In the genomic region with DNA sequence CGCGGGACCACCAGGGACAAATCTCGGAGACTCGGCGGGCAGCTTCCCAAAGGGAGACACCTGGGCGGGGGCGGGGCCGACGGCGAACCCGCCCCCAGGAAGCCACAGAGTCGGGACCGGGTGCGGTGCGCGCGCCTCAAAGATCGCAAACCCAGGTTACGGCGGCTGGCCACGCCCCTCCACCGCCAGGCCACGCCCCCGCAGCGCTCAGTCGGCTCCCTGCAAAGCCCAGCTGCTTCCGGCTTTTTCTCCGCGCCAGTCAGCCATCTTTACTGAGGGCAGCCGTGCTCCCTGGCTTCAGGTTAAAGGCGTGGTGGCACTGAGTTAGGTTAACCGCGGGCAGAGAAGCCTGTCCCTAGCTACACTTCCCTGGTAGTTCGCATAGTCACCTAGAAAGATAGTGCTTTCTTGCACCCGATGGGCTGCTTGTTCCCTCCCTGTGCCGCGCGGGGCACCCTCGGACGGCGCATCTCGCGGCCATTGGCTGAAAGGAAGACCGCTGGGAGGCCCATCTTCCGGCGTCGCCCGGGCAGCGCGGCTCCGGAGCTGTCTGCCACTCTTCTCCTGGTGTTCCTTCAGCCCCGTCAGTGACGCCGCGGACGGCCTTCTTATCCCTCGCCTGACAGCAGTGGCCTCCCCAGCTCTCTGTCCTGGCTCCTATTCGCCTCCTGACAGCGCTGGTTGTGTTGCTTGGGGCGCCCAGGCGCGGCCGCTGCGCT, we compare ENCODE assay signal across 1 cellular context.
TF ChIP-seq lines count a peak whose summit lies in the region.

A gene with protein sequence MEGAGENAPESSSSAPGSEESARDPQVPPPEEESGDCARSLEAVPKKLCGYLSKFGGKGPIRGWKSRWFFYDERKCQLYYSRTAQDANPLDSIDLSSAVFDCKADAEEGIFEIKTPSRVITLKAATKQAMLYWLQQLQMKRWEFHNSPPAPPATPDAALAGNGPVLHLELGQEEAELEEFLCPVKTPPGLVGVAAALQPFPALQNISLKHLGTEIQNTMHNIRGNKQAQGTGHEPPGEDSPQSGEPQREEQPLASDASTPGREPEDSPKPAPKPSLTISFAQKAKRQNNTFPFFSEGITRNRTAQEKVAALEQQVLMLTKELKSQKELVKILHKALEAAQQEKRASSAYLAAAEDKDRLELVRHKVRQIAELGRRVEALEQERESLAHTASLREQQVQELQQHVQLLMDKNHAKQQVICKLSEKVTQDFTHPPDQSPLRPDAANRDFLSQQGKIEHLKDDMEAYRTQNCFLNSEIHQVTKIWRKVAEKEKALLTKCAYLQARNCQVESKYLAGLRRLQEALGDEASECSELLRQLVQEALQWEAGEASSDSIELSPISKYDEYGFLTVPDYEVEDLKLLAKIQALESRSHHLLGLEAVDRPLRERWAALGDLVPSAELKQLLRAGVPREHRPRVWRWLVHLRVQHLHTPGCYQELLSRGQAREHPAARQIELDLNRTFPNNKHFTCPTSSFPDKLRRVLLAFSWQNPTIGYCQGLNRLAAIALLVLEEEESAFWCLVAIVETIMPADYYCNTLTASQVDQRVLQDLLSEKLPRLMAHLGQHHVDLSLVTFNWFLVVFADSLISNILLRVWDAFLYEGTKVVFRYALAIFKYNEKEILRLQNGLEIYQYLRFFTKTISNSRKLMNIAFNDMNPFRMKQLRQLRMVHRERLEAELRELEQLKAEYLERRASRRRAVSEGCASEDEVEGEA (minus strand): TSS at position 72 of the 719 bp plus-strand sequence. CDS start 108 bp downstream, outside the sequence.

TF ChIP-seq in HepG2, 621 proteins besides CTCF, POLR2A, EP300 and RAD21 (continued from another document and continues in another):
- TF ChIP-seq ZNF333 (CRISPR knock-in tag; IDR thresholded peaks at IDR 0.05; ENCODE audit: borderline replicate concordance): peak; percentile 67; the same call in 1 of the 2 replicates
- TF ChIP-seq, protein P1, sequence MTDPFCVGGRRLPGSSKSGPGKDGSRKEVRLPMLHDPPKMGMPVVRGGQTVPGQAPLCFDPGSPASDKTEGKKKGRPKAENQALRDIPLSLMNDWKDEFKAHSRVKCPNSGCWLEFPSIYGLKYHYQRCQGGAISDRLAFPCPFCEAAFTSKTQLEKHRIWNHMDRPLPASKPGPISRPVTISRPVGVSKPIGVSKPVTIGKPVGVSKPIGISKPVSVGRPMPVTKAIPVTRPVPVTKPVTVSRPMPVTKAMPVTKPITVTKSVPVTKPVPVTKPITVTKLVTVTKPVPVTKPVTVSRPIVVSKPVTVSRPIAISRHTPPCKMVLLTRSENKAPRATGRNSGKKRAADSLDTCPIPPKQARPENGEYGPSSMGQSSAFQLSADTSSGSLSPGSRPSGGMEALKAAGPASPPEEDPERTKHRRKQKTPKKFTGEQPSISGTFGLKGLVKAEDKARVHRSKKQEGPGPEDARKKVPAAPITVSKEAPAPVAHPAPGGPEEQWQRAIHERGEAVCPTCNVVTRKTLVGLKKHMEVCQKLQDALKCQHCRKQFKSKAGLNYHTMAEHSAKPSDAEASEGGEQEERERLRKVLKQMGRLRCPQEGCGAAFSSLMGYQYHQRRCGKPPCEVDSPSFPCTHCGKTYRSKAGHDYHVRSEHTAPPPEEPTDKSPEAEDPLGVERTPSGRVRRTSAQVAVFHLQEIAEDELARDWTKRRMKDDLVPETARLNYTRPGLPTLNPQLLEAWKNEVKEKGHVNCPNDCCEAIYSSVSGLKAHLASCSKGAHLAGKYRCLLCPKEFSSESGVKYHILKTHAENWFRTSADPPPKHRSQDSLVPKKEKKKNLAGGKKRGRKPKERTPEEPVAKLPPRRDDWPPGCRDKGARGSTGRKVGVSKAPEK (CRISPR knock-in tag; IDR thresholded peaks at IDR 0.05; ENCODE audit: borderline replicate concordance): no peak
- TF ChIP-seq KAT8 (CRISPR knock-in tag; IDR thresholded peaks at IDR 0.05): peak; percentile 91
- peak; percentile 35; the same call in 1 of the 2 replicates for TF ChIP-seq ZNF34 (CRISPR knock-in tag; IDR thresholded peaks at IDR 0.05; ENCODE audit: borderline replicate concordance)
- peak; percentile 48; the same call in 1 of the 2 replicates for TF ChIP-seq HOXD1 (CRISPR knock-in tag; IDR thresholded peaks at IDR 0.05)
- TF ChIP-seq, protein P2, sequence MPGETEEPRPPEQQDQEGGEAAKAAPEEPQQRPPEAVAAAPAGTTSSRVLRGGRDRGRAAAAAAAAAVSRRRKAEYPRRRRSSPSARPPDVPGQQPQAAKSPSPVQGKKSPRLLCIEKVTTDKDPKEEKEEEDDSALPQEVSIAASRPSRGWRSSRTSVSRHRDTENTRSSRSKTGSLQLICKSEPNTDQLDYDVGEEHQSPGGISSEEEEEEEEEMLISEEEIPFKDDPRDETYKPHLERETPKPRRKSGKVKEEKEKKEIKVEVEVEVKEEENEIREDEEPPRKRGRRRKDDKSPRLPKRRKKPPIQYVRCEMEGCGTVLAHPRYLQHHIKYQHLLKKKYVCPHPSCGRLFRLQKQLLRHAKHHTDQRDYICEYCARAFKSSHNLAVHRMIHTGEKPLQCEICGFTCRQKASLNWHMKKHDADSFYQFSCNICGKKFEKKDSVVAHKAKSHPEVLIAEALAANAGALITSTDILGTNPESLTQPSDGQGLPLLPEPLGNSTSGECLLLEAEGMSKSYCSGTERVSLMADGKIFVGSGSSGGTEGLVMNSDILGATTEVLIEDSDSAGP (CRISPR knock-in tag; IDR thresholded peaks at IDR 0.05; ENCODE audit: borderline replicate concordance): peak; percentile 95; the same call in 1 of the 2 replicates
- no peak for TF ChIP-seq ZFP36L1 (CRISPR knock-in tag; IDR thresholded peaks at IDR 0.05)
- no peak for TF ChIP-seq MAZ (IDR thresholded peaks at IDR 0.05; ENCODE audit: borderline replicate concordance, low read depth, low read length)
- TF ChIP-seq MAZ (CRISPR knock-in tag; IDR thresholded peaks at IDR 0.05; ENCODE audit: low read depth): peak; percentile 53; the same call in 1 of the 2 replicates
- TF ChIP-seq KDM2A (CRISPR knock-in tag; IDR thresholded peaks at IDR 0.05; ENCODE audit: borderline replicate concordance, low read depth): peak; percentile 83
- no peak for TF ChIP-seq POGK (CRISPR knock-in tag; conservative IDR thresholded peaks at IDR 0.05)
- TF ChIP-seq, protein P3, sequence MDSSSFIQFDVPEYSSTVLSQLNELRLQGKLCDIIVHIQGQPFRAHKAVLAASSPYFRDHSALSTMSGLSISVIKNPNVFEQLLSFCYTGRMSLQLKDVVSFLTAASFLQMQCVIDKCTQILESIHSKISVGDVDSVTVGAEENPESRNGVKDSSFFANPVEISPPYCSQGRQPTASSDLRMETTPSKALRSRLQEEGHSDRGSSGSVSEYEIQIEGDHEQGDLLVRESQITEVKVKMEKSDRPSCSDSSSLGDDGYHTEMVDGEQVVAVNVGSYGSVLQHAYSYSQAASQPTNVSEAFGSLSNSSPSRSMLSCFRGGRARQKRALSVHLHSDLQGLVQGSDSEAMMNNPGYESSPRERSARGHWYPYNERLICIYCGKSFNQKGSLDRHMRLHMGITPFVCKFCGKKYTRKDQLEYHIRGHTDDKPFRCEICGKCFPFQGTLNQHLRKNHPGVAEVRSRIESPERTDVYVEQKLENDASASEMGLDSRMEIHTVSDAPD (CRISPR knock-in tag; IDR thresholded peaks at IDR 0.05): 0 out of 2 replicates have a peak, but pooled peaks have one; percentile 82
- peak; percentile 92 for TF ChIP-seq KDM5B (CRISPR knock-in tag; IDR thresholded peaks at IDR 0.05; ENCODE audit: borderline replicate concordance)
- TF ChIP-seq, protein P4, sequence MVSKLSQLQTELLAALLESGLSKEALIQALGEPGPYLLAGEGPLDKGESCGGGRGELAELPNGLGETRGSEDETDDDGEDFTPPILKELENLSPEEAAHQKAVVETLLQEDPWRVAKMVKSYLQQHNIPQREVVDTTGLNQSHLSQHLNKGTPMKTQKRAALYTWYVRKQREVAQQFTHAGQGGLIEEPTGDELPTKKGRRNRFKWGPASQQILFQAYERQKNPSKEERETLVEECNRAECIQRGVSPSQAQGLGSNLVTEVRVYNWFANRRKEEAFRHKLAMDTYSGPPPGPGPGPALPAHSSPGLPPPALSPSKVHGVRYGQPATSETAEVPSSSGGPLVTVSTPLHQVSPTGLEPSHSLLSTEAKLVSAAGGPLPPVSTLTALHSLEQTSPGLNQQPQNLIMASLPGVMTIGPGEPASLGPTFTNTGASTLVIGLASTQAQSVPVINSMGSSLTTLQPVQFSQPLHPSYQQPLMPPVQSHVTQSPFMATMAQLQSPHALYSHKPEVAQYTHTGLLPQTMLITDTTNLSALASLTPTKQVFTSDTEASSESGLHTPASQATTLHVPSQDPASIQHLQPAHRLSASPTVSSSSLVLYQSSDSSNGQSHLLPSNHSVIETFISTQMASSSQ (IDR thresholded peaks at IDR 0.05; ENCODE audit: low read depth): no peak
- TF ChIP-seq, protein P4 (CRISPR knock-in tag; IDR thresholded peaks at IDR 0.05; ENCODE audit: borderline replicate concordance): peak; percentile 29; the same call in 1 of the 2 replicates
- TF ChIP-seq, protein P5, sequence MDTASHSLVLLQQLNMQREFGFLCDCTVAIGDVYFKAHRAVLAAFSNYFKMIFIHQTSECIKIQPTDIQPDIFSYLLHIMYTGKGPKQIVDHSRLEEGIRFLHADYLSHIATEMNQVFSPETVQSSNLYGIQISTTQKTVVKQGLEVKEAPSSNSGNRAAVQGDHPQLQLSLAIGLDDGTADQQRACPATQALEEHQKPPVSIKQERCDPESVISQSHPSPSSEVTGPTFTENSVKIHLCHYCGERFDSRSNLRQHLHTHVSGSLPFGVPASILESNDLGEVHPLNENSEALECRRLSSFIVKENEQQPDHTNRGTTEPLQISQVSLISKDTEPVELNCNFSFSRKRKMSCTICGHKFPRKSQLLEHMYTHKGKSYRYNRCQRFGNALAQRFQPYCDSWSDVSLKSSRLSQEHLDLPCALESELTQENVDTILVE (CRISPR knock-in tag; IDR thresholded peaks at IDR 0.05): peak; percentile 83
- TF ChIP-seq TBX2 (CRISPR knock-in tag; IDR thresholded peaks at IDR 0.05; ENCODE audit: borderline replicate concordance): peak; percentile 70; the same call in 1 of the 2 replicates
- no peak for TF ChIP-seq ZNF550 (CRISPR knock-in tag; IDR thresholded peaks at IDR 0.05; ENCODE audit: borderline replicate concordance)
- no peak for TF ChIP-seq NPAS2 (CRISPR knock-in tag; IDR thresholded peaks at IDR 0.05; ENCODE audit: borderline replicate concordance)
- 0 out of 2 replicates have a peak, but pooled peaks have one; percentile 75 for TF ChIP-seq CAMTA2 (CRISPR knock-in tag; IDR thresholded peaks at IDR 0.05; ENCODE audit: borderline replicate concordance)
- TF ChIP-seq NFYC (CRISPR knock-in tag; IDR thresholded peaks at IDR 0.05): peak; percentile 76
- no peak for TF ChIP-seq ZNF678 (CRISPR knock-in tag; IDR thresholded peaks at IDR 0.05)
- peak; percentile 71 for TF ChIP-seq MED8 (CRISPR knock-in tag; IDR thresholded peaks at IDR 0.05; ENCODE audit: insufficient replicate concordance)
- TF ChIP-seq, protein P6, sequence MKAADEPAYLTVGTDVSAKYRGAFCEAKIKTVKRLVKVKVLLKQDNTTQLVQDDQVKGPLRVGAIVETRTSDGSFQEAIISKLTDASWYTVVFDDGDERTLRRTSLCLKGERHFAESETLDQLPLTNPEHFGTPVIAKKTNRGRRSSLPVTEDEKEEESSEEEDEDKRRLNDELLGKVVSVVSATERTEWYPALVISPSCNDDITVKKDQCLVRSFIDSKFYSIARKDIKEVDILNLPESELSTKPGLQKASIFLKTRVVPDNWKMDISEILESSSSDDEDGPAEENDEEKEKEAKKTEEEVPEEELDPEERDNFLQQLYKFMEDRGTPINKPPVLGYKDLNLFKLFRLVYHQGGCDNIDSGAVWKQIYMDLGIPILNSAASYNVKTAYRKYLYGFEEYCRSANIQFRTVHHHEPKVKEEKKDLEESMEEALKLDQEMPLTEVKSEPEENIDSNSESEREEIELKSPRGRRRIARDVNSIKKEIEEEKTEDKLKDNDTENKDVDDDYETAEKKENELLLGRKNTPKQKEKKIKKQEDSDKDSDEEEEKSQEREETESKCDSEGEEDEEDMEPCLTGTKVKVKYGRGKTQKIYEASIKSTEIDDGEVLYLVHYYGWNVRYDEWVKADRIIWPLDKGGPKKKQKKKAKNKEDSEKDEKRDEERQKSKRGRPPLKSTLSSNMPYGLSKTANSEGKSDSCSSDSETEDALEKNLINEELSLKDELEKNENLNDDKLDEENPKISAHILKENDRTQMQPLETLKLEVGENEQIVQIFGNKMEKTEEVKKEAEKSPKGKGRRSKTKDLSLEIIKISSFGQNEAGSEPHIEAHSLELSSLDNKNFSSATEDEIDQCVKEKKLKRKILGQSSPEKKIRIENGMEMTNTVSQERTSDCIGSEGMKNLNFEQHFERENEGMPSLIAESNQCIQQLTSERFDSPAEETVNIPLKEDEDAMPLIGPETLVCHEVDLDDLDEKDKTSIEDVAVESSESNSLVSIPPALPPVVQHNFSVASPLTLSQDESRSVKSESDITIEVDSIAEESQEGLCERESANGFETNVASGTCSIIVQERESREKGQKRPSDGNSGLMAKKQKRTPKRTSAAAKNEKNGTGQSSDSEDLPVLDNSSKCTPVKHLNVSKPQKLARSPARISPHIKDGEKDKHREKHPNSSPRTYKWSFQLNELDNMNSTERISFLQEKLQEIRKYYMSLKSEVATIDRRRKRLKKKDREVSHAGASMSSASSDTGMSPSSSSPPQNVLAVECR (CRISPR knock-in tag; IDR thresholded peaks at IDR 0.05; ENCODE audit: borderline replicate concordance): peak; percentile 93
- TF ChIP-seq ZNF354B (CRISPR knock-in tag; IDR thresholded peaks at IDR 0.05): no peak
- peak; percentile 88 for TF ChIP-seq POGZ (CRISPR knock-in tag; IDR thresholded peaks at IDR 0.05)
- no peak for TF ChIP-seq GZF1 (CRISPR knock-in tag; IDR thresholded peaks at IDR 0.05)
- peak; percentile 78 for TF ChIP-seq RBFOX2 (IDR thresholded peaks at IDR 0.05; ENCODE audit: low read depth, low read length)
